Comparison of ENCODE assay signal across 18 cellular contexts in the genomic region with DNA sequence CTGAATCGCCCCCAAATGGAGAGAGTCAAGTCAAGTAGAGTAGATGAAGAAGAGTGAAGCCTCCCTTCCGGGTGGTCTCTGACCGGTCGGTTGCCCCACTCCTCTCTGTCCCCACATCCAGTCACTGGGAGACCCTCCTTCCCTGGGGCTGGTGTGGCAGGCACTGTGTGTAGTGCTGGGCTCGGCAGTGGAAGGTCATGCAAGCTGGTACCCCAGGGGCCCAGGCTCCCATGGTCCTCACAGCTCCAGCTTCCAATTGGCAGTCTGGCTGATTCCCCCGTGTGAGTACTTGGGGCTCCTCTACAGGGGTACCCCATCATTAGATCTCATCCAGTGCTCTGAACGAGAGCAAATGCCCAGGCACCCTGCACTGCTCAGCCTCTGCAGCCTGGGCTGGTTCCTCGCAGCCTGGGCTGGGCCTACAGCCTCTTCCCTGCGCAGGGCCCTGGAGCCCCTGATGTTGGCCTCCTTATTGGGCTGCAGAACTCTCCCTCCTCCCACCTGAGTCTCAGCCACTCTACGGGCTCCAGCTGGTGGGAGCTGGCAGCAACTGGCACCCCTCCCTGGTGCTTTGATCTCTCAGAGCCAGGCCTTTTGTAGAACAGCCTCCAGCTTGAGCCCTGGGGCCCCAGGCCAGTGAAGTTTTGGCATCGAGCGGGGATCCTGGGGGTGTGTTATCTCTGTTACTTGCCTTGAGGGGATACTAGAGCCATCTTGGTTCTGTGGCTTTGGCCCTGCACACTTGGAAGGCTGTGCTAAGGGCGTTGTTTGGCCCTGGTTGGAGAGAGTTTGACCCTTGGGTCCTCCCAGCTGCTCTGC.
"Had no signal": no experiment of that assay in that cellular context is flagged by ENCODE, and none has a peak within 500 bp of the region (broad histone marks: within the 10 kb centered on the region; RNA-seq: fewer than 3 reads in every experiment).

No MANE protein-coding gene starts in this region.

- H3K4me1 ChIP-seq: parathyroid adenoma, upper lobe of left lung had no signal

- H3K36me3 ChIP-seq: neutrophil, upper lobe of left lung had no signal

- H3K27ac Mint-ChIP-seq: activated CD4-positive, alpha-beta memory T cell treated with anti-CD3 and anti-CD28 coated beads, Interleukin-2, amount 10 ng/mL, durations not matched to agents 7 days and 5 days; immature natural killer cell had no signal

- H2AFZ ChIP-seq: parathyroid adenoma had no signal

- H3K4me1 Mint-ChIP-seq: activated CD4-positive, alpha-beta memory T cell treated with anti-CD3 and anti-CD28 coated beads, Interleukin-2, amount 10 ng/mL, durations not matched to agents 7 days and 5 days; immature natural killer cell had no signal

- H3K9me3 Mint-ChIP-seq: activated T-cell treated with anti-CD3 and anti-CD28 coated beads, Interleukin-2, amount 50 U/mL, for 4 hours had no signal

- H3K27ac ChIP-seq: epithelial cell of prostate, neutrophil, parathyroid adenoma, upper lobe of left lung had no signal

- ATAC-seq: activated T-cell treated with anti-CD3 and anti-CD28 coated beads, Interleukin-2, amount 50 U/mL, for 4 hours; naive thymus-derived CD8-positive, alpha-beta T cell had no signal

- H3K79me2 ChIP-seq: parathyroid adenoma had no signal

- H3K36me3 Mint-ChIP-seq: naive thymus-derived CD8-positive, alpha-beta T cell had no signal

- H3K9ac ChIP-seq: parathyroid adenoma had no signal

- H3K4me3 ChIP-seq: upper lobe of left lung had no signal

- H3K4me3 Mint-ChIP-seq: activated CD4-positive, alpha-beta memory T cell treated with anti-CD3 and anti-CD28 coated beads, Interleukin-2, amount 10 ng/mL, durations not matched to agents 7 days and 5 days; activated T-cell treated with anti-CD3 and anti-CD28 coated beads, Interleukin-2, amount 50 U/mL, for 4 hours; immature natural killer cell; naive thymus-derived CD8-positive, alpha-beta T cell had no signal

- H3K27me3 ChIP-seq: neutrophil, upper lobe of left lung had no signal

- DNase-seq: activated CD4-positive, alpha-beta memory T cell treated with anti-CD3 and anti-CD28 coated beads, Interleukin-2, amount 10 ng/mL, durations not matched to agents 7 days and 5 days; activated CD4-positive, alpha-beta T cell treated with anti-CD3 and anti-CD28 coated beads for 4 hours; activated gamma-delta T cell; activated T-cell treated with anti-CD3 and anti-CD28 coated beads, Interleukin-2, amount 50 U/mL, for 4 hours; anterior cingulate cortex; dermis blood vessel endothelial cell; foreskin melanocyte; immature natural killer cell; mammary epithelial cell; stimulated activated CD4-positive, alpha-beta T cell treated with anti-CD3 and anti-CD28 coated beads, Interleukin-15, amount 100 ng/mL, for 24 hours; stimulated activated CD4-positive, alpha-beta T cell treated with anti-CD3 and anti-CD28 coated beads, Interleukin-4, amount 100 ng/mL, for 1 hour; stimulated activated naive CD4-positive, alpha-beta T cell; T-helper 2 cell had no signal

- H3K27me3 Mint-ChIP-seq: activated CD4-positive, alpha-beta memory T cell treated with anti-CD3 and anti-CD28 coated beads, Interleukin-2, amount 10 ng/mL, durations not matched to agents 7 days and 5 days had no signal

- H3K9me3 ChIP-seq: neutrophil, upper lobe of left lung had no signal
